22 cellular contexts compared by ENCODE assay signal in genomic region chr9:87118594-87118993, GRCh38.
"Had no signal": no experiment of that assay in that cellular context is flagged by ENCODE, and none has a peak within 500 bp of the region (broad histone marks: within the 10 kb centered on the region; RNA-seq: fewer than 3 reads in every experiment).

No MANE protein-coding gene starts in this region.

- ATAC-seq: activated CD4-positive, alpha-beta T cell treated with anti-CD3 and anti-CD28 coated beads for 36 hours; activated CD8-positive, alpha-beta T cell treated with anti-CD3 and anti-CD28 coated beads for 36 hours; activated T-cell treated with anti-CD3 and anti-CD28 coated beads, Interleukin-2, amount 50 U/mL, for 72 hours had no signal

- H3K9me3 ChIP-seq: ascending aorta, body of pancreas, Peyer's patch had no signal

- H3K36me3 Mint-ChIP-seq: activated naive CD4-positive, alpha-beta T cell treated with anti-CD3 and anti-CD28 coated beads, Interleukin-2, amount 50 U/mL, for 24 hours had no signal

- H3K4me1 ChIP-seq: Peyer's patch had no signal

- H3K36me3 ChIP-seq: ascending aorta, Peyer's patch, WERI-Rb-1 had no signal

- H3K27me3 ChIP-seq: ascending aorta, body of pancreas, Peyer's patch had no signal

- H3K27ac ChIP-seq: body of pancreas, Peyer's patch, WERI-Rb-1 had no signal

- H3K4me3 Mint-ChIP-seq: activated CD4-positive, alpha-beta T cell treated with anti-CD3 and anti-CD28 coated beads for 36 hours; activated CD8-positive, alpha-beta T cell treated with anti-CD3 and anti-CD28 coated beads for 36 hours; activated naive CD4-positive, alpha-beta T cell treated with anti-CD3 and anti-CD28 coated beads, Interleukin-2, amount 50 U/mL, for 24 hours; activated T-cell treated with anti-CD3 and anti-CD28 coated beads, Interleukin-2, amount 50 U/mL, for 72 hours had no signal

- H3K27ac Mint-ChIP-seq: activated CD4-positive, alpha-beta T cell treated with anti-CD3 and anti-CD28 coated beads for 36 hours; activated CD8-positive, alpha-beta T cell treated with anti-CD3 and anti-CD28 coated beads for 36 hours; activated naive CD4-positive, alpha-beta T cell treated with anti-CD3 and anti-CD28 coated beads, Interleukin-2, amount 50 U/mL, for 24 hours; activated T-cell treated with anti-CD3 and anti-CD28 coated beads, Interleukin-2, amount 50 U/mL, for 72 hours had no signal

- H3K4me3 ChIP-seq: ascending aorta, body of pancreas, Peyer's patch had no signal

- H3K9me3 Mint-ChIP-seq: activated CD8-positive, alpha-beta T cell treated with anti-CD3 and anti-CD28 coated beads for 36 hours; activated naive CD4-positive, alpha-beta T cell treated with anti-CD3 and anti-CD28 coated beads, Interleukin-2, amount 50 U/mL, for 24 hours had no signal

- DNase-seq: activated CD4-positive, alpha-beta T cell treated with anti-CD3 and anti-CD28 coated beads for 36 hours; activated CD4-positive, alpha-beta T cell treated with anti-CD3 and anti-CD28 coated beads, Interleukin-2, amount 50 U/mL, for 1 hour; activated CD8-positive, alpha-beta memory T cell treated with anti-CD3 and anti-CD28 coated beads, Interleukin-2, amount 50 U/mL, for 4 hours; activated CD8-positive, alpha-beta T cell treated with anti-CD3 and anti-CD28 coated beads for 36 hours; activated naive CD4-positive, alpha-beta T cell; activated T-cell treated with anti-CD3 and anti-CD28 coated beads, Interleukin-2, amount 50 U/mL, for 72 hours; central memory CD4-positive, alpha-beta T cell; MM.1S; NCI-H1436; NCI-H1694 treated with DMSO at 0.1 percent for 48 hours; NCI-H2029 treated with DMSO at 0.1 percent for 48 hours; NCI-H345; NCI-H510A; NCI-H69; NK-92 treated with Interleukin-12 subunit alpha and Interleukin-12 subunit beta, amount 100 ng/mL, for 24 hours; Peyer's patch; SHP77 treated with DMSO at 0.1 percent for 48 hours; T-helper 1 cell; WERI-Rb-1 had no signal
